27 cellular contexts compared by ENCODE assay signal in genomic region chr1:193303849-193304248, GRCh38.
"Had no signal": no experiment of that assay in that cellular context is flagged by ENCODE, and none has a peak within 500 bp of the region (broad histone marks: within the 10 kb centered on the region; RNA-seq: fewer than 3 reads in every experiment).

No MANE protein-coding gene starts in this region.

- H3K9me3 Mint-ChIP-seq: activated CD4-positive, alpha-beta memory T cell treated with anti-CD3 and anti-CD28 coated beads, Interleukin-2, amount 10 ng/mL, durations not matched to agents 7 days and 5 days; activated CD4-positive, alpha-beta T cell treated with anti-CD3 and anti-CD28 coated beads, Interleukin-2, amount 10 ng/mL, durations not matched to agents 7 days and 5 days; activated T-cell treated with anti-CD3 and anti-CD28 coated beads, Interleukin-2, amount 50 U/mL, for 24 hours; activated T-helper 17 cell treated with anti-CD3 and anti-CD28 coated beads, Interleukin-2, amount 50 U/mL, for 72 hours; central memory CD8-positive, alpha-beta T cell; dendritic cell treated with granulocyte-macrophage colony-stimulating factor and Interleukin-4, amounts not matched to agents 40 ng/mL and 50 ng/mL, for 4 days; endodermal cell had no signal

- H3K27me3 ChIP-seq: brain microvascular endothelial cell, dorsolateral prefrontal cortex had no signal

- DNase-seq: activated CD4-positive, alpha-beta memory T cell treated with anti-CD3 and anti-CD28 coated beads, Interleukin-2, amount 10 ng/mL, durations not matched to agents 7 days and 5 days; activated CD4-positive, alpha-beta T cell treated with anti-CD3 and anti-CD28 coated beads for 1 hour; activated CD4-positive, alpha-beta T cell treated with anti-CD3 and anti-CD28 coated beads for 4 hours; activated CD4-positive, alpha-beta T cell treated with anti-CD3 and anti-CD28 coated beads, Interleukin-2, amount 10 ng/mL, durations not matched to agents 7 days and 5 days; activated CD4-positive, alpha-beta T cell treated with anti-CD3 and anti-CD28 coated beads, Interleukin-2, amount 50 U/mL, for 4 hours; activated CD8-positive, alpha-beta memory T cell treated with anti-CD3 and anti-CD28 coated beads, Interleukin-2, amount 50 U/mL, for 48 hours; activated effector memory CD4-positive, alpha-beta T cell treated with Interleukin-2 at 50 U/mL for 16 hours; activated gamma-delta T cell treated with Interleukin-2 at 50 U/mL for 16 hours; activated naive CD4-positive, alpha-beta T cell treated with anti-CD3 and anti-CD28 coated beads, Interleukin-2, amount 50 U/mL, for 16 hours; activated naive CD4-positive, alpha-beta T cell treated with Interleukin-2 at 50 U/mL for 16 hours; activated T-cell treated with anti-CD3 and anti-CD28 coated beads for 4 hours; activated T-cell treated with anti-CD3 and anti-CD28 coated beads, Interleukin-2, amount 50 U/mL, for 24 hours; amniotic stem cell; anterior cingulate cortex; brain microvascular endothelial cell; dorsolateral prefrontal cortex; effector memory CD4-positive, alpha-beta T cell; endodermal cell; foreskin fibroblast; head of caudate nucleus had no signal

- H3K36me3 Mint-ChIP-seq: activated naive CD8-positive, alpha-beta T cell; WTC11 had no signal

- H3K27me3 Mint-ChIP-seq: activated CD4-positive, alpha-beta memory T cell treated with anti-CD3 and anti-CD28 coated beads, Interleukin-2, amount 10 ng/mL, durations not matched to agents 7 days and 5 days; activated CD4-positive, alpha-beta T cell treated with anti-CD3 and anti-CD28 coated beads, Interleukin-2, amount 10 ng/mL, durations not matched to agents 7 days and 5 days; activated naive CD8-positive, alpha-beta T cell; activated T-cell treated with anti-CD3 and anti-CD28 coated beads, Interleukin-2, amount 50 U/mL, for 24 hours; activated T-helper 17 cell treated with anti-CD3 and anti-CD28 coated beads, Interleukin-2, amount 50 U/mL, for 72 hours; central memory CD8-positive, alpha-beta T cell had no signal

- H3K36me3 ChIP-seq: brain microvascular endothelial cell had no signal

- H3K27ac Mint-ChIP-seq: activated CD4-positive, alpha-beta memory T cell treated with anti-CD3 and anti-CD28 coated beads, Interleukin-2, amount 10 ng/mL, durations not matched to agents 7 days and 5 days; activated CD4-positive, alpha-beta T cell treated with anti-CD3 and anti-CD28 coated beads, Interleukin-2, amount 10 ng/mL, durations not matched to agents 7 days and 5 days; activated naive CD8-positive, alpha-beta T cell; activated T-cell treated with anti-CD3 and anti-CD28 coated beads, Interleukin-2, amount 50 U/mL, for 24 hours; activated T-helper 17 cell treated with anti-CD3 and anti-CD28 coated beads, Interleukin-2, amount 50 U/mL, for 72 hours; dendritic cell treated with granulocyte-macrophage colony-stimulating factor and Interleukin-4, amounts not matched to agents 40 ng/mL and 50 ng/mL, for 4 days; endodermal cell; WTC11 had no signal

- H3K27ac ChIP-seq: brain microvascular endothelial cell, coronary artery, dorsolateral prefrontal cortex had no signal

- H3K4me3 ChIP-seq: coronary artery, dorsolateral prefrontal cortex had no signal

- ATAC-seq: activated T-helper 17 cell treated with anti-CD3 and anti-CD28 coated beads, Interleukin-2, amount 50 U/mL, for 72 hours; esophagus mucosa; WTC11 had no signal

- H3K4me1 Mint-ChIP-seq: activated CD4-positive, alpha-beta T cell treated with anti-CD3 and anti-CD28 coated beads, Interleukin-2, amount 10 ng/mL, durations not matched to agents 7 days and 5 days; activated T-helper 17 cell treated with anti-CD3 and anti-CD28 coated beads, Interleukin-2, amount 50 U/mL, for 72 hours; central memory CD8-positive, alpha-beta T cell; WTC11 had no signal

- H3K4me3 Mint-ChIP-seq: activated CD4-positive, alpha-beta memory T cell treated with anti-CD3 and anti-CD28 coated beads, Interleukin-2, amount 10 ng/mL, durations not matched to agents 7 days and 5 days; activated CD4-positive, alpha-beta T cell treated with anti-CD3 and anti-CD28 coated beads, Interleukin-2, amount 10 ng/mL, durations not matched to agents 7 days and 5 days; activated naive CD8-positive, alpha-beta T cell; activated T-cell treated with anti-CD3 and anti-CD28 coated beads, Interleukin-2, amount 50 U/mL, for 24 hours; activated T-helper 17 cell treated with anti-CD3 and anti-CD28 coated beads, Interleukin-2, amount 50 U/mL, for 72 hours; central memory CD8-positive, alpha-beta T cell; dendritic cell treated with granulocyte-macrophage colony-stimulating factor and Interleukin-4, amounts not matched to agents 40 ng/mL and 50 ng/mL, for 4 days; endodermal cell; WTC11 had no signal
